28 cellular contexts compared by ENCODE assay signal in the genomic region with DNA sequence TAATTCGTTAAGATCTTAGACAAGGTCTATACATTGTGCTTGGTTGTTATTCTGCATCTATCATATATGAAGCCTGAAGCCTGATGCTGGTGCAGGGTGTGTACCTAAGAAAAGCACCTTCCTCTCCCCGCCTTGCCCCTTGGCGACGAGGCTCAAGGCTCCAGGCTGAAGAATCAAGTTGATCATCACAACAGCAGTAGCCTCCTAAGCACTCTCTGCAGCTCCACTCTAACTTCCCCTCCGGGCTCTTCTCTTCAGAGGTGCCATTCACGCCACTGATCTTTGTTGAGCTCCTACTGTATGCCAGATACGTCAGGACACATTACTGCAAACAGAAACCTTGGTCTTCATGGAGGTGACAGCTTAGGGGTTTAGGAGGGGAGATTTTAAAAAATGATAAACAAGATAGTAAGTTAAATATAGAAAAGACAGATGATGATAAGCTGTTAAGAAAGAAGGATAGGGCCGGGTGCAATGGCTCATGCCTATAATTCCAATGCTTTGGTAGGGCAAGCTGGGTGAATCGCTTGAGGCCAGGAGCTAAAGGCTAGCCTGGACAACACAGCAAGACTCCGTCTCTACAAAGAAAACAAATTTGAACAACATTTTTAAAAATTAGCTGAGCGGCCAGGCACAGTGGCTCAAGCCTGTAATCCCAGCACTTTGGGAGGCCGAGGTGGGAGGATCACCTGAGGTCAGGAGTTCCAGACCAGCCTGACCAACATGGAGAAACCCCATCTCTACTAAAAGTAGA. TPM values are rescaled to one million over a fixed set of nuclear protein-coding genes. Genes with fewer than 3 reads are reported as not detected.
DNase-seq lines count a peak whose midpoint lies in the region; ATAC-seq and TF ChIP-seq lines count a peak whose summit lies in the region.
"Had no signal": no experiment of that assay in that cellular context is flagged by ENCODE, and none has a peak within 500 bp of the region (broad histone marks: within the 10 kb centered on the region; RNA-seq: fewer than 3 reads in every experiment).

No MANE protein-coding gene starts in this region.

- no peak overlapping the region for H3K14ac ChIP-seq in trophoblast cell (ENCODE audit: low read length)

- H3K9ac ChIP-seq in OCI-LY1 (ENCODE audit: low read length) = no peak overlapping the region
- no peak overlapping the region for H3K9ac ChIP-seq in endodermal cell (ENCODE audit: extremely low read depth, low read length, poor library complexity, severe bottlenecking)
- H3K9ac ChIP-seq in trophoblast cell (ENCODE audit: low read length) = no peak overlapping the region

- H3K9me3 Mint-ChIP-seq in activated CD8-positive, alpha-beta memory T cell treated with anti-CD3 and anti-CD28 coated beads, Interleukin-2, amount 10 ng/mL, durations not matched to agents 7 days and 5 days (ENCODE audit: low read depth) = no peaks in the 10 kb centered on the region
- H3K9me3 Mint-ChIP-seq in endodermal cell = peaks cover 2% of the 10 kb centered on the region
- H3K9me3 Mint-ChIP-seq: activated CD4-positive, alpha-beta T cell treated with anti-CD3 and anti-CD28 coated beads, Interleukin-2, amount 10 ng/mL, durations not matched to agents 7 days and 5 days; activated T-helper 1 cell treated with anti-CD3 and anti-CD28 coated beads, Interleukin-12 subunit alpha, Interleukin-12 subunit beta, Interleukin-2, Interleukin-4 antibody, amounts not matched to agents 30 ng/mL and 10 ng/mL and 1 ng/mL, durations not matched to agents 14 hours and 24 hours and 36 hours; immature natural killer cell; neural crest cell; stimulated activated naive CD8-positive, alpha-beta T cell treated with anti-CD3 and anti-CD28 coated beads, Interleukin-15, Interleukin-2, amounts not matched to agents 100 ng/mL and 50 ng/mL, for 24 hours; WTC11 had no signal

- H3K4me3 Mint-ChIP-seq in activated CD8-positive, alpha-beta memory T cell treated with anti-CD3 and anti-CD28 coated beads, Interleukin-2, amount 10 ng/mL, durations not matched to agents 7 days and 5 days = no peak overlapping the region
- H3K4me3 Mint-ChIP-seq in endodermal cell = no peak overlapping the region
- H3K4me3 Mint-ChIP-seq: activated CD4-positive, alpha-beta T cell treated with anti-CD3 and anti-CD28 coated beads, Interleukin-2, amount 10 ng/mL, durations not matched to agents 7 days and 5 days; activated naive CD4-positive, alpha-beta T cell treated with anti-CD3 and anti-CD28 coated beads, Interleukin-2, amount 10 ng/mL, durations not matched to agents 7 days and 5 days; activated T-helper 1 cell treated with anti-CD3 and anti-CD28 coated beads, Interleukin-12 subunit alpha, Interleukin-12 subunit beta, Interleukin-2, Interleukin-4 antibody, amounts not matched to agents 30 ng/mL and 10 ng/mL and 1 ng/mL, durations not matched to agents 14 hours and 24 hours and 36 hours; CD14-positive monocyte; immature natural killer cell; neural crest cell; stimulated activated naive CD8-positive, alpha-beta T cell treated with anti-CD3 and anti-CD28 coated beads, Interleukin-15, Interleukin-2, amounts not matched to agents 100 ng/mL and 50 ng/mL, for 24 hours; WTC11 had no signal

- no peak overlapping the region for H2AK5ac ChIP-seq in trophoblast cell (ENCODE audit: low read length)

- H2BK120ac ChIP-seq in trophoblast cell (ENCODE audit: insufficient read depth, low read length, poor library complexity) = no peak overlapping the region

- 0 out of 2 replicates have a peak, but pooled peaks cover 3% of the 10 kb centered on the region for H3F3A ChIP-seq in OCI-LY1 (ENCODE audit: insufficient read depth, low read length)

- H3K27me3 ChIP-seq in OCI-LY1 (ENCODE audit: insufficient read depth, low read length) (no peaks in the 10 kb centered on the region), endodermal cell (ENCODE audit: control insufficient read depth, insufficient read depth, low read length, poor library complexity, severe bottlenecking) (no peaks in the 10 kb centered on the region), trophoblast cell (ENCODE audit: insufficient read depth, low read length) (no peaks in the 10 kb centered on the region)
- H3K27me3 ChIP-seq: pancreas, uterus had no signal

- ATAC-seq in activated CD8-positive, alpha-beta memory T cell treated with anti-CD3 and anti-CD28 coated beads, Interleukin-2, amount 10 ng/mL, durations not matched to agents 7 days and 5 days = no peak
- ATAC-seq in HG03097 (IDR thresholded peaks at IDR 0.05; ENCODE audit: low FRiP score, unreplicated experiment) (no peak), HG02973 (IDR thresholded peaks at IDR 0.05; ENCODE audit: unreplicated experiment) (no peak), HG03457 (IDR thresholded peaks at IDR 0.05; ENCODE audit: unreplicated experiment) (no peak)
- ATAC-seq: pancreas, WTC11 had no signal

- H3K4me3 ChIP-seq in OCI-LY1 (ENCODE audit: low read depth, low read length, poor library complexity, severe bottlenecking) = no peak overlapping the region
- H3K4me3 ChIP-seq in endodermal cell (ENCODE audit: low read length) = no peak overlapping the region
- no peak overlapping the region for H3K4me3 ChIP-seq in trophoblast cell (ENCODE audit: low read depth, low read length)
- H3K4me3 ChIP-seq: pancreas, smooth muscle cell, thoracic aorta, uterus had no signal

- TF ChIP-seq CTCF in OCI-LY1 (IDR thresholded peaks at IDR 0.05; ENCODE audit: low read length) = no peak
- no peak for TF ChIP-seq CTCF in endodermal cell (conservative IDR thresholded peaks at IDR 0.05)

- no peaks in the 10 kb centered on the region for H4K20me1 ChIP-seq in OCI-LY1 (ENCODE audit: insufficient read depth, low read length)

- no peak overlapping the region for H4K91ac ChIP-seq in trophoblast cell (ENCODE audit: low read depth, low read length)

- H3K27me3 Mint-ChIP-seq in activated CD8-positive, alpha-beta memory T cell treated with anti-CD3 and anti-CD28 coated beads, Interleukin-2, amount 10 ng/mL, durations not matched to agents 7 days and 5 days = no peaks in the 10 kb centered on the region
- no peaks in the 10 kb centered on the region for H3K27me3 Mint-ChIP-seq in endodermal cell (ENCODE audit: insufficient read depth)
- H3K27me3 Mint-ChIP-seq: activated CD4-positive, alpha-beta T cell treated with anti-CD3 and anti-CD28 coated beads, Interleukin-2, amount 10 ng/mL, durations not matched to agents 7 days and 5 days; activated naive CD4-positive, alpha-beta T cell treated with anti-CD3 and anti-CD28 coated beads, Interleukin-2, amount 10 ng/mL, durations not matched to agents 7 days and 5 days; stimulated activated naive CD8-positive, alpha-beta T cell treated with anti-CD3 and anti-CD28 coated beads, Interleukin-15, Interleukin-2, amounts not matched to agents 100 ng/mL and 50 ng/mL, for 24 hours had no signal

- peak; percentile 43 for DNase-seq in activated CD8-positive, alpha-beta memory T cell treated with anti-CD3 and anti-CD28 coated beads for 24 hours
- no peak for DNase-seq in activated CD8-positive, alpha-beta memory T cell treated with anti-CD3 and anti-CD28 coated beads, Interleukin-2, amount 10 ng/mL, durations not matched to agents 7 days and 5 days
- DNase-seq in endodermal cell (peak; percentile 22), trophoblast cell (peak; percentile 85 to 89)
- DNase-seq: 8988T; activated CD4-positive, alpha-beta T cell treated with anti-CD3 and anti-CD28 coated beads, Interleukin-2, amount 10 ng/mL, durations not matched to agents 7 days and 5 days; activated naive CD4-positive, alpha-beta T cell treated with anti-CD3 and anti-CD28 coated beads, Interleukin-2, amount 10 ng/mL, durations not matched to agents 7 days and 5 days; DMS79 treated with DMSO at 0.1 percent for 48 hours; immature natural killer cell; Kasumi-1; NCI-H1048; NCI-H774; stimulated activated CD4-positive, alpha-beta T cell treated with anti-CD3 and anti-CD28 coated beads, Interleukin-1b, Interleukin-23, amount 100 ng/mL, for 48 hours; T1000 had no signal

- 88 to 96% methylated on average over 10 to 12 of the region's 12 CpGs for WGBS in endodermal cell (ENCODE audit: insufficient coverage in 1 of 2, insufficient read length in 1 of 2), 2 experiments
- WGBS in trophoblast cell (ENCODE audit: extremely low coverage, insufficient coverage, insufficient read length) = no CpG with 5 or more reads among the region's 12 CpGs

- H2BK5ac ChIP-seq in trophoblast cell (ENCODE audit: low read depth, low read length, poor library complexity) = no peak overlapping the region

- H4K12ac ChIP-seq in trophoblast cell (ENCODE audit: low read depth, low read length) = no peak overlapping the region

- H4K8ac ChIP-seq in trophoblast cell (ENCODE audit: low read depth, low read length) = no peak overlapping the region

- H3K23ac ChIP-seq in trophoblast cell (ENCODE audit: low read length) = no peak overlapping the region

- H3K18ac ChIP-seq in trophoblast cell (ENCODE audit: low read length) = no peak overlapping the region

- no peaks in the 10 kb centered on the region for H3K9me2 ChIP-seq in OCI-LY1 (ENCODE audit: low read depth, low read length)

- no peak overlapping the region for H3K4ac ChIP-seq in trophoblast cell (ENCODE audit: low read depth, low read length)

- H3K4me1 ChIP-seq in OCI-LY1 (ENCODE audit: insufficient read depth, low read length, severe bottlenecking) (peaks cover 52% of the 10 kb centered on the region), endodermal cell (ENCODE audit: control insufficient read depth, insufficient read depth, low read length) (no peaks in the 10 kb centered on the region), trophoblast cell (ENCODE audit: control insufficient read depth in 1 of 2, insufficient read depth in 2 of 2, low read length in 2 of 2) (no peaks in the 10 kb centered on the region)
- H3K4me1 ChIP-seq: pancreas, uterus had no signal

- no peaks in the 10 kb centered on the region for H3K79me2 ChIP-seq in OCI-LY1 (ENCODE audit: insufficient read depth, low read length)
- H3K79me2 ChIP-seq in trophoblast cell (ENCODE audit: control insufficient read depth, insufficient read depth, low read length, poor library complexity) = no peaks in the 10 kb centered on the region

- H3K4me2 ChIP-seq in OCI-LY1 (ENCODE audit: low read length) (no peak overlapping the region), trophoblast cell (ENCODE audit: low read length) (no peak overlapping the region)
- H3K4me2 ChIP-seq: smooth muscle cell had no signal

- H3K4me1 Mint-ChIP-seq in activated CD8-positive, alpha-beta memory T cell treated with anti-CD3 and anti-CD28 coated beads, Interleukin-2, amount 10 ng/mL, durations not matched to agents 7 days and 5 days = peaks cover 14% of the 10 kb centered on the region
- no peaks in the 10 kb centered on the region for H3K4me1 Mint-ChIP-seq in endodermal cell
- H3K4me1 Mint-ChIP-seq: neural crest cell had no signal

- no peak overlapping the region for H2BK12ac ChIP-seq in trophoblast cell (ENCODE audit: low read length)

- H3K9me3 ChIP-seq in OCI-LY1 (ENCODE audit: low read length) = no peaks in the 10 kb centered on the region
- no peaks in the 10 kb centered on the region for H3K9me3 ChIP-seq in endodermal cell (ENCODE audit: control insufficient read depth, low read length)
- no peaks in the 10 kb centered on the region for H3K9me3 ChIP-seq in trophoblast cell (ENCODE audit: insufficient read depth, low read depth, low read length)
- H3K9me3 ChIP-seq: pancreas, thoracic aorta, uterus had no signal

- H3K27ac ChIP-seq in OCI-LY1 (ENCODE audit: low read depth, low read length, poor library complexity, severe bottlenecking) (peak overlapping the region; percentile 53), endodermal cell (ENCODE audit: low read depth, low read length) (no peak overlapping the region), trophoblast cell (ENCODE audit: low read depth, low read length) (no peak overlapping the region)
- H3K27ac ChIP-seq: epithelial cell of prostate, pancreas, thoracic aorta, uterus had no signal

- no peak overlapping the region for H3K27ac Mint-ChIP-seq in activated CD8-positive, alpha-beta memory T cell treated with anti-CD3 and anti-CD28 coated beads, Interleukin-2, amount 10 ng/mL, durations not matched to agents 7 days and 5 days
- no peak overlapping the region for H3K27ac Mint-ChIP-seq in endodermal cell
- H3K27ac Mint-ChIP-seq: activated CD4-positive, alpha-beta T cell treated with anti-CD3 and anti-CD28 coated beads, Interleukin-2, amount 10 ng/mL, durations not matched to agents 7 days and 5 days; activated naive CD4-positive, alpha-beta T cell treated with anti-CD3 and anti-CD28 coated beads, Interleukin-2, amount 10 ng/mL, durations not matched to agents 7 days and 5 days; activated T-helper 1 cell treated with anti-CD3 and anti-CD28 coated beads, Interleukin-12 subunit alpha, Interleukin-12 subunit beta, Interleukin-2, Interleukin-4 antibody, amounts not matched to agents 30 ng/mL and 10 ng/mL and 1 ng/mL, durations not matched to agents 14 hours and 24 hours and 36 hours; stimulated activated naive CD8-positive, alpha-beta T cell treated with anti-CD3 and anti-CD28 coated beads, Interleukin-15, Interleukin-2, amounts not matched to agents 100 ng/mL and 50 ng/mL, for 24 hours; WTC11 had no signal

- H3K36me3 ChIP-seq in OCI-LY1 (ENCODE audit: insufficient read depth, low read length) (no peaks in the 10 kb centered on the region), endodermal cell (ENCODE audit: control insufficient read depth, insufficient read depth, low read length) (no peaks in the 10 kb centered on the region), trophoblast cell (ENCODE audit: control insufficient read depth in 1 of 2, insufficient read depth in 2 of 2, low read length in 2 of 2) (no peaks in the 10 kb centered on the region)
- H3K36me3 ChIP-seq: pancreas, thoracic aorta, uterus had no signal

- H2AFZ ChIP-seq in OCI-LY1 (ENCODE audit: low read length) = no peak overlapping the region
- no peak overlapping the region for H2AFZ ChIP-seq in trophoblast cell (ENCODE audit: insufficient read depth, low read length, poor library complexity)

- H3K36me3 Mint-ChIP-seq in activated CD8-positive, alpha-beta memory T cell treated with anti-CD3 and anti-CD28 coated beads, Interleukin-2, amount 10 ng/mL, durations not matched to agents 7 days and 5 days = no peaks in the 10 kb centered on the region
- no peaks in the 10 kb centered on the region for H3K36me3 Mint-ChIP-seq in endodermal cell (ENCODE audit: low read depth)
- H3K36me3 Mint-ChIP-seq: activated naive CD4-positive, alpha-beta T cell treated with anti-CD3 and anti-CD28 coated beads, Interleukin-2, amount 10 ng/mL, durations not matched to agents 7 days and 5 days; CD14-positive monocyte; immature natural killer cell; WTC11 had no signal

- no peaks in the 10 kb centered on the region for H3K79me1 ChIP-seq in trophoblast cell (ENCODE audit: low read length)

- CTCF ChIA-PET in activated CD8-positive, alpha-beta memory T cell treated with anti-CD3 and anti-CD28 coated beads, Interleukin-2, amount 10 ng/mL, durations not matched to agents 7 days and 5 days (lab: Charles Lee) = interaction anchor here (0.8 to 1.2 kb wide), 3 partner anchors 9 to 284 kb away, joined by 3 read pairs; no protein-coding TSS in a partner anchor

RNA-seq across cellular contexts. Expression of a gene that starts 38.4 kb away (rescaled TPM):
- total RNA-seq in activated CD8-positive, alpha-beta memory T cell treated with anti-CD3 and anti-CD28 coated beads, Interleukin-2, amount 10 ng/mL, durations not matched to agents 7 days and 5 days = 10 to 100 TPM; 80.2 to 81.9 TPM
- total RNA-seq in endodermal cell = 100 to 1,000 TPM; 100 to 123 TPM
- polyA plus RNA-seq in endodermal cell (2013, experiment 1 of 2) = 45.7 TPM
- polyA plus RNA-seq in endodermal cell (2013, experiment 2 of 2) = 46.1 TPM
- polyA plus RNA-seq in trophoblast cell (2013) = 45.3 and 46.1 TPM in 2 replicates
